ENCODE assay signal across 8 cellular contexts in genomic region chr5:158695595-158696330, GRCh38.
DNase-seq lines count a peak whose midpoint lies in the region; ATAC-seq and TF ChIP-seq lines count a peak whose summit lies in the region.

No MANE protein-coding gene starts in this region.

- H3K4me1 ChIP-seq in BE2C, result peaks cover 6% of the 10 kb centered on the region; the same call in 1 of the 2 replicates

- peak; percentile 86 for ATAC-seq in GM19025 (IDR thresholded peaks at IDR 0.05; ENCODE audit: low read depth, unreplicated experiment)
- ATAC-seq in HG03159 (IDR thresholded peaks at IDR 0.05; ENCODE audit: unreplicated experiment), result peak; percentile 82

- H3K27ac ChIP-seq in dorsolateral prefrontal cortex, result no peak overlapping the region

- TF ChIP-seq CTCF in BE2C (IDR thresholded peaks at IDR 0.05; ENCODE audit: low read depth, low read length) (peak; percentile 98), dorsolateral prefrontal cortex (IDR thresholded peaks at IDR 0.05 in 54 of 56, conservative IDR thresholded peaks at IDR 0.05 in 2 of 56; ENCODE audit: low read depth in 1 of 56, partially characterized antibody in 56 of 56) (peak; percentile 90 to 100 (median 97))

- H3K9me3 ChIP-seq in BE2C, result no peaks in the 10 kb centered on the region

- H3K27me3 ChIP-seq in BE2C (no peaks in the 10 kb centered on the region), dorsolateral prefrontal cortex (peaks cover 0 to 27% (median 9%) of the 10 kb centered on the region in 45 donors)

- H3K4me3 ChIP-seq in BE2C (ENCODE audit: low read depth, low read length), result no peak overlapping the region
- no peak overlapping the region for H3K4me3 ChIP-seq in dorsolateral prefrontal cortex

- H3K36me3 ChIP-seq in BE2C, result no peaks in the 10 kb centered on the region

- DNase-seq in BE2C, result peak; percentile 75
- peak; percentile 67 to 83 for DNase-seq in NCI-H526 (lab: John Stamatoyannopoulos, UW)
- DNase-seq in activated CD4-positive, alpha-beta T cell treated with anti-CD3 and anti-CD28 coated beads, Interleukin-2, amount 50 U/mL, for 4 hours, result peak; percentile 51 to 64
- DNase-seq in dorsolateral prefrontal cortex, result peak; percentile 62 to 87 (median 76)
- peak; percentile 64 to 79 for DNase-seq in lung microvascular endothelial cell (ENCODE audit: low read depth in 2 of 2)
- peak; percentile 25 to 27 for DNase-seq in stimulated activated CD8-positive, alpha-beta memory T cell treated with anti-CD3 and anti-CD28 coated beads, Interleukin-15, amount 100 ng/mL, for 4 hours (ENCODE audit: low read depth in 2 of 2)

- intact Hi-C loops in dorsolateral prefrontal cortex (cut with DNase I), result loop anchor here (1.0 to 2.0 kb wide), 2 partner anchors 411 kb away; no protein-coding TSS in a partner anchor
